ENCODE assay signal across 19 cellular contexts in genomic region chr2:160612266-160612864, GRCh38.
"Had no signal": no experiment of that assay in that cellular context is flagged by ENCODE, and none has a peak within 500 bp of the region (broad histone marks: within the 10 kb centered on the region; RNA-seq: fewer than 3 reads in every experiment).

No MANE protein-coding gene starts in this region.

- H3K36me3 ChIP-seq: heart left ventricle, left lung, sigmoid colon, upper lobe of right lung had no signal

- H3K27ac ChIP-seq: body of pancreas, epithelial cell of prostate, foreskin keratinocyte, heart left ventricle, left lung, sigmoid colon, testis, upper lobe of right lung had no signal

- H3K4me3 ChIP-seq: body of pancreas, heart left ventricle, left lung, sigmoid colon, testis, upper lobe of right lung had no signal

- H3K9me3 Mint-ChIP-seq: natural killer cell treated with Interleukin-12 subunit alpha and Interleukin-12 subunit beta and Interleukin-15 and Interleukin-18, amount 100 ng/mL, for 72 hours had no signal

- H3K27me3 ChIP-seq: body of pancreas, foreskin keratinocyte, heart left ventricle, left lung, sigmoid colon, testis, upper lobe of right lung had no signal

- H3K4me3 Mint-ChIP-seq: activated CD4-positive, alpha-beta memory T cell treated with anti-CD3 and anti-CD28 coated beads, Interleukin-2, amount 10 ng/mL, durations not matched to agents 7 days and 5 days; activated naive CD8-positive, alpha-beta T cell treated with anti-CD3 and anti-CD28 coated beads, Interleukin-2, amount 50 U/mL, for 24 hours; central memory CD8-positive, alpha-beta T cell; natural killer cell treated with Interleukin-12 subunit alpha and Interleukin-12 subunit beta and Interleukin-15 and Interleukin-18, amount 100 ng/mL, for 72 hours had no signal

- H3K27me3 Mint-ChIP-seq: activated naive CD8-positive, alpha-beta T cell treated with anti-CD3 and anti-CD28 coated beads, Interleukin-2, amount 50 U/mL, for 24 hours had no signal

- ATAC-seq: activated naive CD8-positive, alpha-beta T cell treated with anti-CD3 and anti-CD28 coated beads, Interleukin-2, amount 50 U/mL, for 24 hours; body of pancreas; foreskin keratinocyte; heart left ventricle; left lung; natural killer cell treated with Interleukin-12 subunit alpha and Interleukin-12 subunit beta and Interleukin-15 and Interleukin-18, amount 100 ng/mL, for 72 hours; stimulated activated naive CD8-positive, alpha-beta T cell treated with anti-CD3 and anti-CD28 coated beads, Interleukin-15, Interleukin-2, amounts not matched to agents 100 U/mL and 50 U/mL, for 24 hours; upper lobe of right lung had no signal

- H3K27ac Mint-ChIP-seq: activated CD4-positive, alpha-beta memory T cell treated with anti-CD3 and anti-CD28 coated beads, Interleukin-2, amount 10 ng/mL, durations not matched to agents 7 days and 5 days; activated naive CD8-positive, alpha-beta T cell treated with anti-CD3 and anti-CD28 coated beads, Interleukin-2, amount 50 U/mL, for 24 hours; natural killer cell treated with Interleukin-12 subunit alpha and Interleukin-12 subunit beta and Interleukin-15 and Interleukin-18, amount 100 ng/mL, for 72 hours had no signal

- H3K4me1 Mint-ChIP-seq: central memory CD8-positive, alpha-beta T cell had no signal

- H3K9me3 ChIP-seq: testis, upper lobe of right lung had no signal

- H3K4me1 ChIP-seq: body of pancreas, left lung, sigmoid colon, testis, upper lobe of right lung had no signal

- DNase-seq: activated CD4-positive, alpha-beta memory T cell treated with anti-CD3 and anti-CD28 coated beads, Interleukin-2, amount 10 ng/mL, durations not matched to agents 7 days and 5 days; activated naive CD4-positive, alpha-beta T cell; activated naive CD8-positive, alpha-beta T cell treated with anti-CD3 and anti-CD28 coated beads, Interleukin-2, amount 50 U/mL, for 24 hours; body of pancreas; effector memory CD4-positive, alpha-beta T cell; foreskin keratinocyte; heart left ventricle; islet precursor cell; left lung; sigmoid colon; stimulated activated CD4-positive, alpha-beta T cell treated with anti-CD3 and anti-CD28 coated beads, Interleukin-12 subunit alpha, Interleukin-12 subunit beta, amount 100 ng/mL, for 4 hours; stimulated activated CD4-positive, alpha-beta T cell treated with anti-CD3 and anti-CD28 coated beads, Interleukin-2, amount 100 ng/mL, for 48 hours; stimulated activated naive CD8-positive, alpha-beta T cell treated with anti-CD3 and anti-CD28 coated beads, Interleukin-15, Interleukin-2, amounts not matched to agents 100 U/mL and 50 U/mL, for 24 hours; T-helper 1 cell; testis; upper lobe of right lung had no signal
